Comparison of ENCODE assay signal across 19 cellular contexts in the genomic region with DNA sequence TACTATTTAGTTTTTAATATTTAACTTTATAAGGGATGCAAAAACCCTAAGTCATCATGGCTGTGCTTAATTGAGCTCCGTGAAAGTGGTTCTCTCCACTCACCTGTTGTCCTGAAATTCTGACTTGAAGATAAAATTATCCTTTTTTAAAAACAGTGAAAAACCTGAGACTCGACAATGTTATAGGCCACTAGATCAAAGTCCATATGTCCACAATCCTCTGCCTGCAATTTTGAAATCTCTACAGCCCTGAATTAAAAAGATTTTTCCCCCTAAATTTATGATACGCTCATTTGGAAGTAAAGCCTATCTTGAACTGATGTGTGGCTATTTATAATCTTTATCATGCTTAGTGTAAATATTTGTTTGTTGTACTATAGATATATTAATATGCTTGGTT.
"Had no signal": no experiment of that assay in that cellular context is flagged by ENCODE, and none has a peak within 500 bp of the region (broad histone marks: within the 10 kb centered on the region; RNA-seq: fewer than 3 reads in every experiment).

No MANE protein-coding gene starts in this region.

- H3K9me3 Mint-ChIP-seq: immature natural killer cell; naive thymus-derived CD4-positive, alpha-beta T cell; nephron progenitor cell; stimulated activated effector memory CD8-positive, alpha-beta T cell treated with anti-CD3 and anti-CD28 coated beads, Interleukin-12 subunit alpha, Interleukin-12 subunit beta, amount 100 ng/mL, for 72 hours; stimulated activated naive CD8-positive, alpha-beta T cell treated with anti-CD3 and anti-CD28 coated beads, Interleukin-15, amount 100 ng/mL, for 72 hours had no signal

- DNase-seq: cortex of kidney; dorsolateral prefrontal cortex; effector CD8-positive, alpha-beta T cell; glutamatergic neuron; immature natural killer cell; left ventricle myocardium superior; naive thymus-derived CD4-positive, alpha-beta T cell; nephron progenitor cell; retina; right lobe of liver; stimulated activated CD4-positive, alpha-beta T cell treated with anti-CD3 and anti-CD28 coated beads, Interleukin-4, amount 100 ng/mL, for 1 hour; stimulated activated CD8-positive, alpha-beta memory T cell treated with anti-CD3 and anti-CD28 coated beads, Interleukin-4, amount 100 ng/mL, for 48 hours; stimulated activated naive CD8-positive, alpha-beta T cell treated with anti-CD3 and anti-CD28 coated beads, Interleukin-15, amount 100 ng/mL, for 72 hours; testis; trophoblast cell had no signal

- H3K4me3 Mint-ChIP-seq: immature natural killer cell; naive thymus-derived CD4-positive, alpha-beta T cell; nephron progenitor cell; stimulated activated effector memory CD8-positive, alpha-beta T cell treated with anti-CD3 and anti-CD28 coated beads, Interleukin-12 subunit alpha, Interleukin-12 subunit beta, amount 100 ng/mL, for 72 hours; stimulated activated naive CD8-positive, alpha-beta T cell treated with anti-CD3 and anti-CD28 coated beads, Interleukin-15, amount 100 ng/mL, for 72 hours had no signal

- H3K27me3 ChIP-seq: dorsolateral prefrontal cortex, right lobe of liver, testis had no signal

- H3K9me3 ChIP-seq: prostate gland, right lobe of liver, testis had no signal

- H3K36me3 Mint-ChIP-seq: immature natural killer cell; stimulated activated effector memory CD8-positive, alpha-beta T cell treated with anti-CD3 and anti-CD28 coated beads, Interleukin-12 subunit alpha, Interleukin-12 subunit beta, amount 100 ng/mL, for 72 hours had no signal

- ATAC-seq: esophagus mucosa; left ventricle myocardium superior; naive thymus-derived CD4-positive, alpha-beta T cell; stimulated activated effector memory CD8-positive, alpha-beta T cell treated with anti-CD3 and anti-CD28 coated beads, Interleukin-12 subunit alpha, Interleukin-12 subunit beta, amount 100 ng/mL, for 72 hours; stimulated activated naive CD8-positive, alpha-beta T cell treated with anti-CD3 and anti-CD28 coated beads, Interleukin-15, amount 100 ng/mL, for 72 hours had no signal

- H2AFZ ChIP-seq: parathyroid adenoma had no signal

- H3K4me1 Mint-ChIP-seq: nephron progenitor cell had no signal

- H3K4me1 ChIP-seq: parathyroid adenoma had no signal

- H3K27ac Mint-ChIP-seq: immature natural killer cell; naive thymus-derived CD4-positive, alpha-beta T cell; stimulated activated effector memory CD8-positive, alpha-beta T cell treated with anti-CD3 and anti-CD28 coated beads, Interleukin-12 subunit alpha, Interleukin-12 subunit beta, amount 100 ng/mL, for 72 hours; stimulated activated naive CD8-positive, alpha-beta T cell treated with anti-CD3 and anti-CD28 coated beads, Interleukin-15, amount 100 ng/mL, for 72 hours had no signal

- H3K9ac ChIP-seq: parathyroid adenoma had no signal

- H3K27me3 Mint-ChIP-seq: naive thymus-derived CD4-positive, alpha-beta T cell; stimulated activated naive CD8-positive, alpha-beta T cell treated with anti-CD3 and anti-CD28 coated beads, Interleukin-15, amount 100 ng/mL, for 72 hours had no signal

- H3K36me3 ChIP-seq: prostate gland, right lobe of liver had no signal

- H3K27ac ChIP-seq: dorsolateral prefrontal cortex, parathyroid adenoma, prostate gland, right lobe of liver, testis had no signal

- H3K4me3 ChIP-seq: dorsolateral prefrontal cortex, prostate gland, right lobe of liver, testis had no signal
